Comparison of ENCODE assay signal across 8 cellular contexts in the genomic region with DNA sequence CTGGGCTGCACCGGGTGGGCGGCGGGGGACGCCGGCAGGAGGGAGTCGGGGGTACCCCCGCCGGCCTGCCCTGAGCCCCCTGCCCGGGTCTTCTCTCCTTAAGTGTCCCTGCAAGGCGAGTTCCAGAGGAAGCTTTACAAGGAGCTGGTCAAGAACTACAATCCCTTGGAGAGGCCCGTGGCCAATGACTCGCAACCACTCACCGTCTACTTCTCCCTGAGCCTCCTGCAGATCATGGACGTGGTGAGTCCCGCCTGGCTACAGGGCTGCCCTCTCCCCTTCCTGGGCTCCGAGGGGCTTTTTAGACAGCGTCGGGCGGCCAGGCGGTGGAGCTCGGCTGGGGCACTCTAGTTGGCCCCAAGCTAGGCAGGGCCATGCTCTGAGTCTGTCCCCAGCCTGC. TPM values are rescaled to one million over a fixed set of nuclear protein-coding genes. Genes with fewer than 3 reads are reported as not detected.
DNase-seq lines count a peak whose midpoint lies in the region; ATAC-seq and TF ChIP-seq lines count a peak whose summit lies in the region.

No MANE protein-coding gene starts in this region.

- no peak overlapping the region for H2AFZ ChIP-seq in osteoblast (ENCODE audit: low read length)

- TF ChIP-seq POLR2A in NB4 (IDR thresholded peaks at IDR 0.05; ENCODE audit: extremely low read depth, insufficient read length), result no peak
- no peak for TF ChIP-seq POLR2A in esophagus squamous epithelium (IDR thresholded peaks at IDR 0.05)

- H3K27me3 ChIP-seq in esophagus squamous epithelium, result peaks cover 0 to 65% (median 2%) of the 10 kb centered on the region in 4 donors
- peaks cover 18% of the 10 kb centered on the region for H3K27me3 ChIP-seq in osteoblast (ENCODE audit: insufficient read depth, low read length)

- H3K27ac ChIP-seq in esophagus squamous epithelium (no peak overlapping the region), osteoblast (ENCODE audit: low read depth, low read length) (no peak overlapping the region)

- H3K36me3 ChIP-seq in esophagus squamous epithelium (no peaks in the 10 kb centered on the region), osteoblast (ENCODE audit: insufficient read depth, low read length) (no peaks in the 10 kb centered on the region)

- TF ChIP-seq CTCF in NB4 (IDR thresholded peaks at IDR 0.05; ENCODE audit: low read depth, low read length) (no peak), esophagus squamous epithelium (IDR thresholded peaks at IDR 0.05) (no peak), osteoblast (IDR thresholded peaks at IDR 0.05; ENCODE audit: extremely low read depth, low read depth, low read length) (no peak)

- H3K4me3 ChIP-seq in NB4 (ENCODE audit: low read depth, low read length) (no peak overlapping the region), esophagus squamous epithelium (peak overlapping the region; percentile 42 to 75 (median 52)), osteoblast (ENCODE audit: insufficient read depth, low read length) (no peak overlapping the region)

- DNase-seq in Daoy (ENCODE audit: low read depth) (peak; percentile 25), NB4 (ENCODE audit: low read depth) (peak; percentile 9), esophagus squamous epithelium (lab: John Stamatoyannopoulos, UW) (no peak), osteoblast (ENCODE audit: insufficient read length, low spot score, missing footprints) (peak; percentile 39), EL (no peak), DMS79 (lab: John Stamatoyannopoulos, UW) (no peak)
- DNase-seq in effector CD8-positive, alpha-beta T cell (lab: John Stamatoyannopoulos, UW), result no peak

- 0 to 4% methylated on average over 3 to 12 of the region's 21 CpGs for whole genome bisulfite sequencing in esophagus squamous epithelium, 2 donors

- H3K4me1 ChIP-seq in esophagus squamous epithelium (peaks cover 10 to 27% (median 12%) of the 10 kb centered on the region in 3 donors), osteoblast (ENCODE audit: insufficient read depth, low read length) (no peaks in the 10 kb centered on the region)

- H3K79me2 ChIP-seq in osteoblast (ENCODE audit: insufficient read depth, low read length), result no peaks in the 10 kb centered on the region

- no peak overlapping the region for H3K4me2 ChIP-seq in osteoblast (ENCODE audit: insufficient read depth, low read length)

- intact Hi-C loops in esophagus squamous epithelium (cut with DNase I), result no loop called here

- H3K9me3 ChIP-seq in esophagus squamous epithelium (no peaks in the 10 kb centered on the region), osteoblast (ENCODE audit: low read depth, low read length) (no peaks in the 10 kb centered on the region)

- no peak for ATAC-seq in HG03460 (IDR thresholded peaks at IDR 0.05; ENCODE audit: unreplicated experiment)

- no peaks in the 10 kb centered on the region for H4K20me1 ChIP-seq in osteoblast (ENCODE audit: insufficient read depth, low read length)

RNA-seq across cellular contexts. Expression of gene CHRNA7, which starts 0.5 kb away (rescaled TPM):
- 2.5 and 4.7 TPM in 2 replicates for total RNA-seq in Daoy (2014; rRNA removed; shearing (Covaris generic))
- total RNA-seq in esophagus squamous epithelium (1 to 10 TPM in 3 of 4 donors, under 1 TPM in 1; 0.68 to 2.1 (median 1.5) TPM), osteoblast (under 0.01 TPM in 1 of 2 replicates, not detected in the other)

Comparison
In these comparisons a context has a peak if more than half of its experiments do, and no peak if none do; other contexts are left out.
1. DNase-seq: peak in Daoy (single experiment), NB4 (single experiment) and osteoblast (single experiment); none in esophagus squamous epithelium (single experiment), EL (single experiment), effector CD8-positive, alpha-beta T cell (single experiment) and DMS79 (single experiment).
2. H3K4me3 ChIP-seq: peak in esophagus squamous epithelium (4 of 4); none in NB4 (single experiment) and osteoblast (single experiment).